14 cellular contexts compared by ENCODE assay signal in genomic region chr3:147412491-147412916, GRCh38. TPM values are rescaled to one million over a fixed set of nuclear protein-coding genes. Genes with fewer than 3 reads are reported as not detected.
DNase-seq lines count a peak whose midpoint lies in the region; ATAC-seq and TF ChIP-seq lines count a peak whose summit lies in the region.
"Had no signal": no experiment of that assay in that cellular context is flagged by ENCODE, and none has a peak within 500 bp of the region (broad histone marks: within the 10 kb centered on the region; RNA-seq: fewer than 3 reads in every experiment).

No MANE protein-coding gene starts in this region.

- intact Hi-C loops in activated CD8-positive, alpha-beta T cell treated with anti-CD3 and anti-CD28 coated beads for 36 hours (cut with micrococcal nuclease): loop anchor here (10.0 kb wide), 1 partner anchor 58 kb away; no protein-coding TSS in a partner anchor
- intact Hi-C loops in gastrocnemius medialis (cut with DNase I; ENCODE audit: low total_unique reads): loop anchor here (10.0 kb wide), 1 partner anchor 242 kb away; no protein-coding TSS in a partner anchor

- H3K79me2 ChIP-seq in hepatocyte: no peaks in the 10 kb centered on the region

- H3K4me1 ChIP-seq in hepatocyte (ENCODE audit: insufficient read depth) (peaks cover 25% of the 10 kb centered on the region), gastrocnemius medialis (peaks cover 8 to 22% of the 10 kb centered on the region in 2 donors)
- H3K4me1 ChIP-seq: A549 had no signal

- H3K27ac ChIP-seq in hepatocyte (no peak overlapping the region), gastrocnemius medialis (peak overlapping the region; percentile 79 to 85 (median 82))
- H3K27ac ChIP-seq: A549, ascending aorta had no signal

- peaks cover 31% of the 10 kb centered on the region for H3K36me3 Mint-ChIP-seq in activated CD8-positive, alpha-beta T cell treated with anti-CD3 and anti-CD28 coated beads, Interleukin-2, amount 10 ng/mL, durations not matched to agents 7 days and 5 days (ENCODE audit: low read depth)
- H3K36me3 Mint-ChIP-seq in activated CD8-positive, alpha-beta T cell treated with anti-CD3 and anti-CD28 coated beads for 36 hours (ENCODE audit: low read depth): peaks cover 23% of the 10 kb centered on the region
- H3K36me3 Mint-ChIP-seq in T-helper 17 cell (ENCODE audit: low read depth): peaks cover 8% of the 10 kb centered on the region

- no peak for DNase-seq in activated CD8-positive, alpha-beta T cell treated with anti-CD3 and anti-CD28 coated beads, Interleukin-2, amount 10 ng/mL, durations not matched to agents 7 days and 5 days
- DNase-seq in activated CD8-positive, alpha-beta T cell treated with anti-CD3 and anti-CD28 coated beads for 36 hours: no peak
- DNase-seq in T-helper 17 cell (no peak), hepatocyte (ENCODE audit: low spot score) (no peak), gastrocnemius medialis (no peak), left lobe of liver (ENCODE audit: low spot score) (no peak)
- DNase-seq: DND-41, NCI-H1417, NCI-H524 treated with DMSO at 0.1 percent for 48 hours had no signal

- H2AFZ ChIP-seq in hepatocyte: peak overlapping the region; percentile 71

- peaks cover 24% of the 10 kb centered on the region for H3K4me1 Mint-ChIP-seq in activated CD8-positive, alpha-beta T cell treated with anti-CD3 and anti-CD28 coated beads, Interleukin-2, amount 10 ng/mL, durations not matched to agents 7 days and 5 days (ENCODE audit: low read depth)
- peaks cover 38% of the 10 kb centered on the region for H3K4me1 Mint-ChIP-seq in activated CD8-positive, alpha-beta T cell treated with anti-CD3 and anti-CD28 coated beads for 36 hours (ENCODE audit: low read depth)
- H3K4me1 Mint-ChIP-seq in T-helper 17 cell: peaks cover 6% of the 10 kb centered on the region

- H3K9me2 ChIP-seq in hepatocyte (replicated peaks; ENCODE audit: insufficient read depth): no peaks in the 10 kb centered on the region

- in situ Hi-C loops in gastrocnemius medialis (cut with MboI; ENCODE audit: low sequenced_read_pairs in 4 of 4): no loop called here

- peaks cover 30% of the 10 kb centered on the region for H3K9me3 Mint-ChIP-seq in activated CD8-positive, alpha-beta T cell treated with anti-CD3 and anti-CD28 coated beads, Interleukin-2, amount 10 ng/mL, durations not matched to agents 7 days and 5 days (ENCODE audit: insufficient read depth)
- peaks cover 9% of the 10 kb centered on the region for H3K9me3 Mint-ChIP-seq in activated CD8-positive, alpha-beta T cell treated with anti-CD3 and anti-CD28 coated beads for 36 hours

- peaks cover 63% of the 10 kb centered on the region for H3K27me3 Mint-ChIP-seq in activated CD8-positive, alpha-beta T cell treated with anti-CD3 and anti-CD28 coated beads, Interleukin-2, amount 10 ng/mL, durations not matched to agents 7 days and 5 days (ENCODE audit: low read depth)
- H3K27me3 Mint-ChIP-seq in activated CD8-positive, alpha-beta T cell treated with anti-CD3 and anti-CD28 coated beads for 36 hours: peaks cover 72% of the 10 kb centered on the region
- peaks cover 67% of the 10 kb centered on the region for H3K27me3 Mint-ChIP-seq in T-helper 17 cell

- no peak for ATAC-seq in activated CD8-positive, alpha-beta T cell treated with anti-CD3 and anti-CD28 coated beads, Interleukin-2, amount 10 ng/mL, durations not matched to agents 7 days and 5 days
- ATAC-seq in activated CD8-positive, alpha-beta T cell treated with anti-CD3 and anti-CD28 coated beads for 36 hours: no peak
- ATAC-seq in T-helper 17 cell (no peak), gastrocnemius medialis (no peak), GM19035 (IDR thresholded peaks at IDR 0.05; ENCODE audit: unreplicated experiment) (no peak), HG03469 (IDR thresholded peaks at IDR 0.05; ENCODE audit: unreplicated experiment) (no peak), left lobe of liver (no peak)
- ATAC-seq: A549 had no signal

- H3K4me3 ChIP-seq in hepatocyte (no peak overlapping the region), gastrocnemius medialis (peak overlapping the region; percentile 14 to 83 (median 67))
- H3K4me3 ChIP-seq: A549 had no signal

- peak overlapping the region; percentile 13 for H3K4me3 Mint-ChIP-seq in activated CD8-positive, alpha-beta T cell treated with anti-CD3 and anti-CD28 coated beads, Interleukin-2, amount 10 ng/mL, durations not matched to agents 7 days and 5 days
- no peak overlapping the region for H3K4me3 Mint-ChIP-seq in activated CD8-positive, alpha-beta T cell treated with anti-CD3 and anti-CD28 coated beads for 36 hours
- peak overlapping the region; percentile 47 for H3K4me3 Mint-ChIP-seq in T-helper 17 cell

- H3K4me2 ChIP-seq in hepatocyte: no peak overlapping the region
- H3K4me2 ChIP-seq: A549 had no signal

- no peak for TF ChIP-seq CTCF in activated CD8-positive, alpha-beta T cell treated with anti-CD3 and anti-CD28 coated beads for 36 hours (IDR thresholded peaks at IDR 0.05)
- no peak for TF ChIP-seq CTCF in hepatocyte (IDR thresholded peaks at IDR 0.05; ENCODE audit: poor library complexity)
- no peak for TF ChIP-seq CTCF in gastrocnemius medialis (IDR thresholded peaks at IDR 0.05 in 4 of 5, conservative IDR thresholded peaks at IDR 0.05 in 1 of 5)

- TF ChIP-seq POLR2A in gastrocnemius medialis (IDR thresholded peaks at IDR 0.05): no peak

- 2% methylated on average over 27 of the region's 27 CpGs for WGBS in hepatocyte (ENCODE audit: low lambda C conversion rate, missing lambda C conversion rate)

- H3K9me3 ChIP-seq in T-helper 17 cell (ENCODE audit: control insufficient read depth, low read length, poor library complexity, severe bottlenecking): peaks cover 5% of the 10 kb centered on the region
- no peaks in the 10 kb centered on the region for H3K9me3 ChIP-seq in hepatocyte (ENCODE audit: low read depth)
- no peaks in the 10 kb centered on the region for H3K9me3 ChIP-seq in gastrocnemius medialis
- H3K9me3 ChIP-seq: A549 had no signal

- H3K36me3 ChIP-seq in hepatocyte (replicated peaks; ENCODE audit: insufficient read depth, low read depth) (no peaks in the 10 kb centered on the region), gastrocnemius medialis (no peaks in the 10 kb centered on the region)
- H3K36me3 ChIP-seq: ascending aorta had no signal

- POLR2A ChIA-PET in activated CD8-positive, alpha-beta T cell treated with anti-CD3 and anti-CD28 coated beads, Interleukin-2, amount 10 ng/mL, durations not matched to agents 7 days and 5 days (lab: Charles Lee): interaction anchor here (0.6 kb wide), 1 partner anchor 27 kb away, joined by 3 read pairs; no protein-coding TSS in a partner anchor
- POLR2A ChIA-PET in activated CD8-positive, alpha-beta T cell treated with anti-CD3 and anti-CD28 coated beads for 36 hours (lab: Charles Lee): interaction anchor here (0.7 kb wide), 1 partner anchor 15 kb away, joined by 3 read pairs; no protein-coding TSS in a partner anchor

- H3K27me3 ChIP-seq in hepatocyte (peaks cover 98% of the 10 kb centered on the region), gastrocnemius medialis (peaks cover 21 to 35% (median 27%) of the 10 kb centered on the region in 3 donors)

- peak overlapping the region; percentile 4 for H3K27ac Mint-ChIP-seq in activated CD8-positive, alpha-beta T cell treated with anti-CD3 and anti-CD28 coated beads, Interleukin-2, amount 10 ng/mL, durations not matched to agents 7 days and 5 days
- H3K27ac Mint-ChIP-seq in activated CD8-positive, alpha-beta T cell treated with anti-CD3 and anti-CD28 coated beads for 36 hours: no peak overlapping the region
- no peak overlapping the region for H3K27ac Mint-ChIP-seq in T-helper 17 cell

- CTCF ChIA-PET in activated CD8-positive, alpha-beta T cell treated with anti-CD3 and anti-CD28 coated beads, Interleukin-2, amount 10 ng/mL, durations not matched to agents 7 days and 5 days (lab: Charles Lee): no interaction called here
- CTCF ChIA-PET in activated CD8-positive, alpha-beta T cell treated with anti-CD3 and anti-CD28 coated beads for 36 hours (lab: Charles Lee): interaction anchor here (2.3 kb wide), 1 partner anchor 21 kb away, joined by 5 read pairs; no protein-coding TSS in a partner anchor

- H4K20me1 ChIP-seq in hepatocyte (ENCODE audit: insufficient read depth, poor library complexity, severe bottlenecking): no peaks in the 10 kb centered on the region

RNA-seq across cellular contexts. Expression of gene ZIC1, which starts 3.3 kb away (rescaled TPM):
- not detected for total RNA-seq in activated CD8-positive, alpha-beta T cell treated with anti-CD3 and anti-CD28 coated beads, Interleukin-2, amount 10 ng/mL, durations not matched to agents 7 days and 5 days
- total RNA-seq in activated CD8-positive, alpha-beta T cell treated with anti-CD3 and anti-CD28 coated beads for 36 hours: not detected
- total RNA-seq in T-helper 17 cell (not detected), hepatocyte (0.10 TPM in 1 of 2 replicates, not detected in the other), gastrocnemius medialis (1 to 10 TPM; 3.3 to 5.2 (median 4.3) TPM), left lobe of liver (21.7 TPM)
- not detected in 2 replicates for polyA plus RNA-seq in hepatocyte
- polyA plus RNA-seq: esophagus had no signal

RNA-seq across cellular contexts. Expression of gene ZIC4, which starts 6.2 kb away (rescaled TPM):
- total RNA-seq in activated CD8-positive, alpha-beta T cell treated with anti-CD3 and anti-CD28 coated beads, Interleukin-2, amount 10 ng/mL, durations not matched to agents 7 days and 5 days: not detected
- total RNA-seq in activated CD8-positive, alpha-beta T cell treated with anti-CD3 and anti-CD28 coated beads for 36 hours: not detected
- total RNA-seq in T-helper 17 cell (not detected), hepatocyte (0.08 and 0.17 TPM in 2 replicates), gastrocnemius medialis (under 1 TPM in 3 of 4 donors, not detected in 1; 0.19 to 0.47 (median 0.39) TPM), left lobe of liver (0.45 TPM)
- not detected in 2 replicates for polyA plus RNA-seq in hepatocyte
- total RNA-seq: ascending aorta had no signal
- polyA plus RNA-seq: A549, esophagus had no signal
